Comparison of ENCODE assay signal across 20 cellular contexts in genomic region chr9:27634879-27635278, GRCh38.
A peak's percentile ranks its signal among the peaks of the same experiment; 100 is the strongest.
DNase-seq lines count a peak whose midpoint lies in the region; ATAC-seq and TF ChIP-seq lines count a peak whose summit lies in the region.
"Had no signal": no experiment of that assay in that cellular context is flagged by ENCODE, and none has a peak within 500 bp of the region (broad histone marks: within the 10 kb centered on the region; RNA-seq: fewer than 3 reads in every experiment).

No MANE protein-coding gene starts in this region.

- no peaks in the 10 kb centered on the region for H3K4me1 ChIP-seq in left ventricle myocardium inferior
- H3K4me1 ChIP-seq: right lobe of liver had no signal

- ATAC-seq in GM18505 (IDR thresholded peaks at IDR 0.05; ENCODE audit: unreplicated experiment), result peak; percentile 85
- peak; percentile 72 for ATAC-seq in HG02610 (IDR thresholded peaks at IDR 0.05; ENCODE audit: unreplicated experiment)
- no peak for ATAC-seq in HG02852 (IDR thresholded peaks at IDR 0.05; ENCODE audit: unreplicated experiment)
- no peak for ATAC-seq in GM18520 (IDR thresholded peaks at IDR 0.05; ENCODE audit: unreplicated experiment)
- ATAC-seq: activated CD8-positive, alpha-beta T cell treated with anti-CD3 and anti-CD28 coated beads, Interleukin-2, amount 10 ng/mL, durations not matched to agents 7 days and 5 days; HepG2; right lobe of liver; Right ventricle myocardium inferior had no signal

- in situ Hi-C loops in KBM-7 (cut with MboI; ENCODE audit: low pct_unique_long_range_greater_than_20kb, low sequenced_read_pairs), result no loop called here

- no peak for TF ChIP-seq CTCF in left ventricle myocardium inferior (IDR thresholded peaks at IDR 0.05; ENCODE audit: borderline replicate concordance)

- H3K36me3 ChIP-seq in left ventricle myocardium inferior, result no peaks in the 10 kb centered on the region
- H3K36me3 ChIP-seq: right lobe of liver had no signal

- DNase-seq in KBM-7, result peak; percentile 8
- DNase-seq in globus pallidus (ENCODE audit: low spot score), result peak; percentile 38
- DNase-seq in inferior parietal cortex (ENCODE audit: extremely low spot score), result no peak
- no peak for DNase-seq in left ventricle myocardium inferior
- DNase-seq: activated CD8-positive, alpha-beta T cell treated with anti-CD3 and anti-CD28 coated beads, Interleukin-2, amount 10 ng/mL, durations not matched to agents 7 days and 5 days; activated effector memory CD4-positive, alpha-beta T cell treated with Interleukin-2 at 50 U/mL for 16 hours; cortex of kidney; DMS153; H9; NCI-H187; NCI-H526 treated with DMSO at 0.1 percent for 48 hours; right lobe of liver; stimulated activated CD4-positive, alpha-beta T cell treated with anti-CD3 and anti-CD28 coated beads, Interleukin-4, amount 100 ng/mL, for 1 hour; T1000 had no signal

- intact Hi-C loops in left ventricle myocardium inferior (cut with micrococcal nuclease), result no loop called here

- H3K27me3 ChIP-seq in left ventricle myocardium inferior (ENCODE audit: low read depth), result peaks cover 5% of the 10 kb centered on the region
- H3K27me3 ChIP-seq: right lobe of liver had no signal

- no peak overlapping the region for H3K27ac ChIP-seq in left ventricle myocardium inferior (replicated peaks)
- H3K27ac ChIP-seq: right lobe of liver had no signal

- no peak overlapping the region for H3K4me3 ChIP-seq in left ventricle myocardium inferior
- H3K4me3 ChIP-seq: right lobe of liver had no signal

- no peak for TF ChIP-seq POLR2A in GM18505 (IDR thresholded peaks at IDR 0.05; ENCODE audit: borderline replicate concordance, extremely low read depth, insufficient read depth, insufficient read length)

- no peaks in the 10 kb centered on the region for H3K9me3 ChIP-seq in left ventricle myocardium inferior (replicated peaks)
- H3K9me3 ChIP-seq: right lobe of liver had no signal

Comparison
In these comparisons a context has a peak if more than half of its experiments do, and no peak if none do; other contexts are left out.
1. ATAC-seq: peak in GM18505 (single experiment) and HG02610 (single experiment); none in HG02852 (single experiment) and GM18520 (single experiment).
2. DNase-seq: peak in KBM-7 (single experiment) and globus pallidus (single experiment); none in inferior parietal cortex (single experiment) and left ventricle myocardium inferior (single experiment).